Comparison of ENCODE assay signal across 1 cellular context in the genomic region with DNA sequence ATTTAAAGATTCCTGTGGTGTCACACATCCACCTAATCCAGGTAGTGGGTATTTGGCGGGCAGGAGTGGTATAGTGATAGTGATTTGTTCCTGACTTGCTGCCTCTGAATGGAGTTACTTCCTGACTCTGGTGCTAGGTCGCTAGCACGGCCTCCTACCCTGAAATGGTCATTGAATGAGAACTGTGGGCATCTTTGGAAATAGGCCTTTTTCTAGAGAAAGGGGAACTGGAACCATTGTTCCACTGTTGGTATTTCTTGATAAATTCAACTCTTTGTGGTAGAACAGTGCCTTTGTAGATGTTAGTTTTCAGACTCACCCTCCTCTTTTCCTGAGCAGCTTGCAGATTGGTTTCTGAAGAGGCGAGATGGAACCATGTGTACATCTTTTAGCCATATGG.
TF ChIP-seq lines count a peak whose summit lies in the region.

No MANE protein-coding gene starts in this region.

TF ChIP-seq in GM23338, 12 proteins besides CTCF, POLR2A, EP300 and RAD21 (continued from another document):
- no peak for TF ChIP-seq EZH2phosphoT487 (IDR thresholded peaks at IDR 0.05; ENCODE audit: unreplicated experiment)
- TF ChIP-seq EZH2 (IDR thresholded peaks at IDR 0.05; ENCODE audit: low read depth, unreplicated experiment), result no peak
- TF ChIP-seq, protein P1, sequence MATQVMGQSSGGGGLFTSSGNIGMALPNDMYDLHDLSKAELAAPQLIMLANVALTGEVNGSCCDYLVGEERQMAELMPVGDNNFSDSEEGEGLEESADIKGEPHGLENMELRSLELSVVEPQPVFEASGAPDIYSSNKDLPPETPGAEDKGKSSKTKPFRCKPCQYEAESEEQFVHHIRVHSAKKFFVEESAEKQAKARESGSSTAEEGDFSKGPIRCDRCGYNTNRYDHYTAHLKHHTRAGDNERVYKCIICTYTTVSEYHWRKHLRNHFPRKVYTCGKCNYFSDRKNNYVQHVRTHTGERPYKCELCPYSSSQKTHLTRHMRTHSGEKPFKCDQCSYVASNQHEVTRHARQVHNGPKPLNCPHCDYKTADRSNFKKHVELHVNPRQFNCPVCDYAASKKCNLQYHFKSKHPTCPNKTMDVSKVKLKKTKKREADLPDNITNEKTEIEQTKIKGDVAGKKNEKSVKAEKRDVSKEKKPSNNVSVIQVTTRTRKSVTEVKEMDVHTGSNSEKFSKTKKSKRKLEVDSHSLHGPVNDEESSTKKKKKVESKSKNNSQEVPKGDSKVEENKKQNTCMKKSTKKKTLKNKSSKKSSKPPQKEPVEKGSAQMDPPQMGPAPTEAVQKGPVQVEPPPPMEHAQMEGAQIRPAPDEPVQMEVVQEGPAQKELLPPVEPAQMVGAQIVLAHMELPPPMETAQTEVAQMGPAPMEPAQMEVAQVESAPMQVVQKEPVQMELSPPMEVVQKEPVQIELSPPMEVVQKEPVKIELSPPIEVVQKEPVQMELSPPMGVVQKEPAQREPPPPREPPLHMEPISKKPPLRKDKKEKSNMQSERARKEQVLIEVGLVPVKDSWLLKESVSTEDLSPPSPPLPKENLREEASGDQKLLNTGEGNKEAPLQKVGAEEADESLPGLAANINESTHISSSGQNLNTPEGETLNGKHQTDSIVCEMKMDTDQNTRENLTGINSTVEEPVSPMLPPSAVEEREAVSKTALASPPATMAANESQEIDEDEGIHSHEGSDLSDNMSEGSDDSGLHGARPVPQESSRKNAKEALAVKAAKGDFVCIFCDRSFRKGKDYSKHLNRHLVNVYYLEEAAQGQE (IDR thresholded peaks at IDR 0.05; ENCODE audit: unreplicated experiment), result no peak
- TF ChIP-seq CREB1 (CRISPR knock-in tag; IDR thresholded peaks at IDR 0.05; ENCODE audit: low read depth), result no peak
- no peak for TF ChIP-seq STAT1 (IDR thresholded peaks at IDR 0.05; ENCODE audit: unreplicated experiment)
- no peak for TF ChIP-seq JUNB (IDR thresholded peaks at IDR 0.05; ENCODE audit: unreplicated experiment)
- no peak for TF ChIP-seq NANOG (IDR thresholded peaks at IDR 0.05; ENCODE audit: borderline replicate concordance)
- TF ChIP-seq, protein P2, sequence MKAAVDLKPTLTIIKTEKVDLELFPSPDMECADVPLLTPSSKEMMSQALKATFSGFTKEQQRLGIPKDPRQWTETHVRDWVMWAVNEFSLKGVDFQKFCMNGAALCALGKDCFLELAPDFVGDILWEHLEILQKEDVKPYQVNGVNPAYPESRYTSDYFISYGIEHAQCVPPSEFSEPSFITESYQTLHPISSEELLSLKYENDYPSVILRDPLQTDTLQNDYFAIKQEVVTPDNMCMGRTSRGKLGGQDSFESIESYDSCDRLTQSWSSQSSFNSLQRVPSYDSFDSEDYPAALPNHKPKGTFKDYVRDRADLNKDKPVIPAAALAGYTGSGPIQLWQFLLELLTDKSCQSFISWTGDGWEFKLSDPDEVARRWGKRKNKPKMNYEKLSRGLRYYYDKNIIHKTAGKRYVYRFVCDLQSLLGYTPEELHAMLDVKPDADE (IDR thresholded peaks at IDR 0.05), result no peak
